ENCODE assay signal across 25 cellular contexts in genomic region chr16:83272843-83273242, GRCh38.
"Had no signal": no experiment of that assay in that cellular context is flagged by ENCODE, and none has a peak within 500 bp of the region (broad histone marks: within the 10 kb centered on the region; RNA-seq: fewer than 3 reads in every experiment).

No MANE protein-coding gene starts in this region.

- H3K4me1 ChIP-seq: left ventricle myocardium inferior, pancreas, right lobe of liver, stomach, suprapubic skin, vagina had no signal

- H3K9me3 ChIP-seq: left ventricle myocardium inferior, mucosa of descending colon, pancreas, psoas muscle, right lobe of liver, stomach, suprapubic skin, tibial nerve, vagina had no signal

- H3K9me3 Mint-ChIP-seq: nephron; neural crest cell; stimulated activated memory B cell treated with anti-CD40 and anti-IgM and Interleukin-4, amounts not matched to agents 10 μg/mL and 1 μg/mL and 100 μg/mL, for 72 hours; type B pancreatic cell had no signal

- H3K4me1 Mint-ChIP-seq: memory B cell; naive thymus-derived CD4-positive, alpha-beta T cell; neural crest cell; stimulated activated memory B cell treated with anti-CD40 and anti-IgM and Interleukin-4, amounts not matched to agents 10 μg/mL and 1 μg/mL and 100 μg/mL, for 72 hours had no signal

- H3K27me3 ChIP-seq: hepatocyte, right lobe of liver, stomach, suprapubic skin, tibial nerve, vagina had no signal

- H3K36me3 Mint-ChIP-seq: memory B cell; naive thymus-derived CD4-positive, alpha-beta T cell; stimulated activated memory B cell treated with anti-CD40 and anti-IgM and Interleukin-4, amounts not matched to agents 10 μg/mL and 1 μg/mL and 100 μg/mL, for 72 hours; type B pancreatic cell had no signal

- ATAC-seq: mucosa of descending colon; naive thymus-derived CD4-positive, alpha-beta T cell; pancreas; right lobe of liver; stimulated activated memory B cell treated with anti-CD40 and anti-IgM and Interleukin-4, amounts not matched to agents 10 μg/mL and 1 μg/mL and 100 μg/mL, for 72 hours; stimulated activated naive CD8-positive, alpha-beta T cell treated with anti-CD3 and anti-CD28 coated beads, Interleukin-15, Interleukin-2, amounts not matched to agents 100 U/mL and 50 U/mL, for 24 hours had no signal

- H3K27ac Mint-ChIP-seq: memory B cell; naive thymus-derived CD4-positive, alpha-beta T cell; nephron; stimulated activated memory B cell treated with anti-CD40 and anti-IgM and Interleukin-4, amounts not matched to agents 10 μg/mL and 1 μg/mL and 100 μg/mL, for 72 hours; type B pancreatic cell had no signal

- DNase-seq: islet precursor cell; left ventricle myocardium inferior; midbrain; mucosa of descending colon; naive thymus-derived CD4-positive, alpha-beta T cell; pancreas; psoas muscle; right lobe of liver; stimulated activated CD4-positive, alpha-beta T cell treated with anti-CD3 and anti-CD28 coated beads, Interleukin-1b, Interleukin-23, amount 100 ng/mL, for 48 hours; stimulated activated CD4-positive, alpha-beta T cell treated with anti-CD3 and anti-CD28 coated beads, Interleukin-2, amount 100 ng/mL, for 48 hours; stimulated activated CD4-positive, alpha-beta T cell treated with anti-CD3 and anti-CD28 coated beads, Interleukin-4, amount 100 ng/mL, for 4 hours; stimulated activated CD8-positive, alpha-beta memory T cell treated with anti-CD3 and anti-CD28 coated beads, Interleukin-4, amount 100 ng/mL, for 48 hours; stimulated activated naive CD8-positive, alpha-beta T cell treated with anti-CD3 and anti-CD28 coated beads, Interleukin-15, Interleukin-2, amounts not matched to agents 100 U/mL and 50 U/mL, for 24 hours; stomach had no signal

- H3K4me3 Mint-ChIP-seq: memory B cell; naive thymus-derived CD4-positive, alpha-beta T cell; nephron; neural crest cell; stimulated activated memory B cell treated with anti-CD40 and anti-IgM and Interleukin-4, amounts not matched to agents 10 μg/mL and 1 μg/mL and 100 μg/mL, for 72 hours; type B pancreatic cell had no signal

- H3K4me3 ChIP-seq: hepatocyte, left ventricle myocardium inferior, lung, mucosa of descending colon, pancreas, psoas muscle, right lobe of liver, smooth muscle cell, stomach, suprapubic skin, tibial nerve, vagina had no signal

- H3K27ac ChIP-seq: hepatocyte, left ventricle myocardium inferior, pancreas, psoas muscle, right lobe of liver, stomach, suprapubic skin, tibial nerve, vagina had no signal
